Comparison of ENCODE assay signal across 8 cellular contexts in the genomic region with DNA sequence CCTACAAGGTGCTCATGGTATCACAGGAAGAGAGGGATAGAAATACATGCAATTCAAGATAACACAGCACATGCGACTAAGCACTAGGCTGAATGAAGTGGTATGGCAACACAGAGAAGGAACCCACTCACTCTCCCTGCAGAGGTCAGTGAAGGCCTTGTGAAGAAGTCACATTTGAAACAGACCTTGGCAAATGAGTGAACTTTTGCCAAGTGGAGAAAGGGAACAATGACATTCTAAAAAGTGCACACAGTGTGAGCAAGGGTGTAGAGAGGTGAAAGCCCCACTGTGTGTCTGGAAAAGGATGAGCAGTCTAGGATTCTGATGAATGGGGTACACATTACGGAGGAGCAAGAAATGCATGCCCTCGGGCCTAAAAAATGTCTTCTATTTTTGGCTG. TPM values are rescaled to one million over a fixed set of nuclear protein-coding genes. Genes with fewer than 3 reads are reported as not detected.
DNase-seq lines count a peak whose midpoint lies in the region; ATAC-seq and TF ChIP-seq lines count a peak whose summit lies in the region.

No MANE protein-coding gene starts in this region.

- BruUV-seq in OCI-LY7 (replicated peaks; lab: Mats Ljungman, UMichigan), result no TSS peak

- in situ Hi-C loops in gastrocnemius medialis (cut with MboI; ENCODE audit: low sequenced_read_pairs in 4 of 4), result no loop called here

- no peak overlapping the region for H2AFZ ChIP-seq in OCI-LY7 (ENCODE audit: low read length)

- POLR2A ChIA-PET in OCI-LY7 (lab: Charles Lee), result no interaction called here

- no peaks in the 10 kb centered on the region for H3K9me2 ChIP-seq in OCI-LY7 (ENCODE audit: insufficient read depth, low read length)

- peaks cover 74 to 78% of the 10 kb centered on the region in 2 donors for H3K4me1 ChIP-seq in gastrocnemius medialis
- H3K4me1 ChIP-seq in OCI-LY7 (ENCODE audit: insufficient read depth, low read length, poor library complexity, severe bottlenecking), result no peaks in the 10 kb centered on the region

- H3K79me2 ChIP-seq in OCI-LY7 (ENCODE audit: insufficient read depth, low read depth, low read length), result no peaks in the 10 kb centered on the region

- H3K9me3 ChIP-seq in SK-N-MC (ENCODE audit: low read depth, low read length) (no peaks in the 10 kb centered on the region), gastrocnemius medialis (no peaks in the 10 kb centered on the region), OCI-LY7 (ENCODE audit: low read length) (no peaks in the 10 kb centered on the region)

- CTCF ChIA-PET in OCI-LY7 (lab: Charles Lee; ENCODE audit: unreplicated experiment), result interaction anchor here (0.6 kb wide), 1 partner anchor 18 kb away, joined by 3 read pairs; no protein-coding TSS in a partner anchor

- no peaks in the 10 kb centered on the region; the same call in none of the 2 replicates for H3K36me3 ChIP-seq in SK-N-MC (ENCODE audit: insufficient read depth, low read length)
- no peaks in the 10 kb centered on the region for H3K36me3 ChIP-seq in gastrocnemius medialis
- H3K36me3 ChIP-seq in OCI-LY7 (ENCODE audit: insufficient read depth, low read length), result no peaks in the 10 kb centered on the region

- H3K4me3 ChIP-seq in SK-N-MC, result peak overlapping the region; percentile 63
- peak overlapping the region in 1 of 4 donors; percentile 34 for H3K4me3 ChIP-seq in gastrocnemius medialis
- no peak overlapping the region for H3K4me3 ChIP-seq in OCI-LY7 (ENCODE audit: low read depth, low read length, poor library complexity, severe bottlenecking)

- H3K27ac ChIP-seq in SK-N-MC (peak overlapping the region; percentile 90), gastrocnemius medialis (peak overlapping the region; percentile 79 to 86 (median 81)), OCI-LY7 (ENCODE audit: low read depth, low read length, poor library complexity, severe bottlenecking) (no peak overlapping the region)

- intact Hi-C loops in gastrocnemius medialis (cut with DNase I; ENCODE audit: low total_unique reads) (no loop called here), OCI-LY7 (cut with micrococcal nuclease; ENCODE audit: unreplicated experiment) (no loop called here)

- H3K27me3 ChIP-seq in gastrocnemius medialis, result no peaks in the 10 kb centered on the region

- no peak for TF ChIP-seq CTCF in gastrocnemius medialis (IDR thresholded peaks at IDR 0.05 in 4 of 5, conservative IDR thresholded peaks at IDR 0.05 in 1 of 5)
- no peak for TF ChIP-seq CTCF in OCI-LY7 (conservative IDR thresholded peaks at IDR 0.05; ENCODE audit: low read length)

- ATAC-seq in GM21529 (IDR thresholded peaks at IDR 0.05; ENCODE audit: unreplicated experiment) (peak; percentile 35), gastrocnemius medialis (peak in 1 of 2 donors; percentile 16)

- H3K9ac ChIP-seq in SK-N-MC (ENCODE audit: insufficient read length), result no peak overlapping the region

- DNase-seq in AML-193 (lab: John Stamatoyannopoulos, UW), result peak; percentile 38 to 48
- no peak for DNase-seq in SK-N-MC (ENCODE audit: low read depth, low spot score)
- DNase-seq in fibroblast of gingiva (ENCODE audit: low read depth), result peak; percentile 19
- DNase-seq in gastrocnemius medialis, result no peak
- no peak for DNase-seq in NCI-H146 treated with DMSO at 0.1 percent for 48 hours (lab: John Stamatoyannopoulos, UW; ENCODE audit: unreplicated experiment)
- DNase-seq in T1000 (lab: John Stamatoyannopoulos, UW), result no peak
- DNase-seq in OCI-LY7 (ENCODE audit: low spot score), result no peak

- no peaks in the 10 kb centered on the region for H4K20me1 ChIP-seq in OCI-LY7 (ENCODE audit: insufficient read depth, low read length)

- TF ChIP-seq POLR2A in gastrocnemius medialis (IDR thresholded peaks at IDR 0.05), result no peak

- no peak overlapping the region for H3K4me2 ChIP-seq in OCI-LY7 (ENCODE audit: low read length)

RNA-seq across cellular contexts. Expression of gene KLF7, which starts 23.3 kb away (rescaled TPM):
- total RNA-seq in gastrocnemius medialis, result 10 to 100 TPM in 1 of 4 donors, 1 to 10 TPM in 3; 6.8 to 12.0 (median 7.6) TPM
- total RNA-seq in OCI-LY7 (2014; rRNA removed; shearing (Covaris generic)), result 0.08 TPM in 1 of 2 replicates, not detected in the other
- total RNA-seq in OCI-LY7 (2022), result 0.35 TPM in 1 of 2 replicates, not detected in the other

Comparison
In these comparisons a context has a peak if more than half of its experiments do, and no peak if none do; other contexts are left out.
1. DNase-seq: peak in AML-193 (2 of 2) and fibroblast of gingiva (single experiment); none in SK-N-MC (single experiment), gastrocnemius medialis (0 of 2), NCI-H146 treated with DMSO at 0.1 percent for 48 hours (single experiment), T1000 (single experiment) and OCI-LY7 (single experiment).
2. RNA of gene KLF7, which starts 23.3 kb away (total RNA-seq): 6.8 to 12.0 TPM in gastrocnemius medialis; 0.08 to 0.35 TPM in OCI-LY7; every median in the first group is over 4 times any median in the second.